8 cellular contexts compared by ENCODE assay signal in the genomic region with DNA sequence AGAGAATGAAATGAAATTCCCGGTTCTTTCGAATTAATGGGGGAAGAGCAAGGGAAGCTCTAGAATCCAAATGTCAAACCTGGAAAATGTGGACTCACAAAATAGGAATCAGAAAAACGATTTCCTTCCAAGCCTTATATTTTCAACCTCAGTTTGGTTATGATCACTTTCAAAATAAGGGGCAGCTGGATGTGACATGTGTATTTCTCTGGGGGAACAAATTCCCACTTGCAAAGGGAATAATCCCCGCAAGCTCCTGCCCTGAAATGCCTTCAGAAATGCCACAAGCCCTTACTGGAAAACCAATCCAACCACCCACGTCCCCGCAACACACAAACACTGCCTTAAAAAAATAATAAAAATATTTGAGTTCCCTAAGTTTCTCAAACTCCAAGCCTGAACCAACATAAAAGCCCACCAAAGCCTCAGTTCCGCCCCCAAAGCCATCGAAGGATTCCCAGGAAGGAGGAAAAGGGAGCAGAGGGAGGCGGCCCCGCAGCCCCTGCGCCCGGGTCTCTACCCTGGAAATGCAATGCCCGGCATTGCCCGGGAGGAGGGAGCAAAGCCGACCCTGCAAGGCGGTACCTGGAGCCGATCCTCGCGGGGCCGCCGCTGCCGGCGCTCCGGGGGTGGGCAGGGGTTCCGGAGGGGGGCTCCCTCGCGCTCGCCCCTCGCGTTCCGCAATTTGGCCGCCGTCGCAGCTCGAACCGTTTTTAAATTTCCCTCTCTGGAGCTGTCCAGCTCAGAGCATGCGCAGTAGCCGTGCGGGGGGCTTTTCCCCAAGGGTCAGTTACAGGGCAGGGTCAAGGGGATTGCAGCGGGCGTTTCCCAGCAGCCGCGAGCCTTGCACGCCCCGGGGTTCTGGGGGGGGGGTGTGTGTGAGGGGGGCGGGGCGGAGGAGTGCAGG. TPM values are rescaled to one million over a fixed set of nuclear protein-coding genes. Genes with fewer than 3 reads are reported as not detected.
DNase-seq lines count a peak whose midpoint lies in the region; ATAC-seq and TF ChIP-seq lines count a peak whose summit lies in the region.

A gene with protein sequence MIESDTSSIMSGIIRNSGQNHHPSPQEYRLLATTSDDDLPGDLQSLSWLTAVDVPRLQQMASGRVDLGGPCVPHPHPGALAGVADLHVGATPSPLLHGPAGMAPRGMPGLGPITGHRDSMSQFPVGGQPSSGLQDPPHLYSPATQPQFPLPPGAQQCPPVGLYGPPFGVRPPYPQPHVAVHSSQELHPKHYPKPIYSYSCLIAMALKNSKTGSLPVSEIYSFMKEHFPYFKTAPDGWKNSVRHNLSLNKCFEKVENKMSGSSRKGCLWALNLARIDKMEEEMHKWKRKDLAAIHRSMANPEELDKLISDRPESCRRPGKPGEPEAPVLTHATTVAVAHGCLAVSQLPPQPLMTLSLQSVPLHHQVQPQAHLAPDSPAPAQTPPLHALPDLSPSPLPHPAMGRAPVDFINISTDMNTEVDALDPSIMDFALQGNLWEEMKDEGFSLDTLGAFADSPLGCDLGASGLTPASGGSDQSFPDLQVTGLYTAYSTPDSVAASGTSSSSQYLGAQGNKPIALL (minus strand): TSS at position 751 of the 907 bp plus-strand sequence. CDS start 963 bp downstream, outside the sequence.

- TF ChIP-seq CTCF in Calu3 (IDR thresholded peaks at IDR 0.05; ENCODE audit: unreplicated experiment), result no peak
- no peak for TF ChIP-seq CTCF in mucosa of descending colon (IDR thresholded peaks at IDR 0.05)

- H3K4me1 Mint-ChIP-seq in Calu3 (ENCODE audit: low read depth, unreplicated experiment), result peaks cover 19% of the 10 kb centered on the region

- CTCF ChIA-PET in Calu3 (lab: Charles Lee), result interaction anchor here (0.7 kb wide), 1 partner anchor 27 kb away, joined by 8 read pairs; no protein-coding TSS in a partner anchor

- H2BK15ac ChIP-seq in neuronal stem cell (ENCODE audit: low read length), result no peak within 1 kb of the TSS

- H3K27ac ChIP-seq in duodenal mucosa (ENCODE audit: low read depth, low read length) (no peak within 1 kb of the TSS), neuronal stem cell (replicated peaks; ENCODE audit: low read length) (no peak within 1 kb of the TSS)

- peak within 1 kb of the TSS; percentile 78 for H3K4me3 Mint-ChIP-seq in Calu3 (ENCODE audit: low read depth, unreplicated experiment)

- WGBS in neuronal stem cell (ENCODE audit: extremely low coverage in 2 of 2, insufficient read length in 2 of 2, insufficient replicate concordance in 1 of 2), 2 donors, result no CpG with 5 or more reads among the region's 47 CpGs

- H3K79me1 ChIP-seq in neuronal stem cell (ENCODE audit: low read depth, low read length), result no peaks in the 10 kb centered on the region

- peak within 1 kb of the TSS; percentile 86 for H2AFZ ChIP-seq in neuronal stem cell (ENCODE audit: low read length)

- no peak within 1 kb of the TSS for H4K91ac ChIP-seq in neuronal stem cell (ENCODE audit: low read depth, low read length, poor library complexity)

- intact Hi-C loops in Calu3 (cut with micrococcal nuclease; ENCODE audit: unreplicated experiment), result no loop called here
- intact Hi-C loops in mucosa of descending colon (cut with DNase I, micrococcal nuclease), result no loop called here

- no peaks in the 10 kb centered on the region for H3K9me3 Mint-ChIP-seq in Calu3 (ENCODE audit: low read depth, unreplicated experiment)

- peak within 1 kb of the TSS; percentile 67 for H3K18ac ChIP-seq in neuronal stem cell (ENCODE audit: low read length)

- peak within 1 kb of the TSS; percentile 66 for H3K4ac ChIP-seq in neuronal stem cell (ENCODE audit: low read length)

- no peaks in the 10 kb centered on the region for H3K36me3 ChIP-seq in duodenal mucosa (ENCODE audit: control insufficient read depth in 1 of 2, insufficient read depth in 2 of 2, low read length in 2 of 2)
- H3K36me3 ChIP-seq in neuronal stem cell (replicated peaks in 1 of 2; ENCODE audit: control insufficient read depth in 2 of 2, insufficient read depth in 2 of 2, low read length in 2 of 2), result no peaks in the 10 kb centered on the region
- no peaks in the 10 kb centered on the region for H3K36me3 ChIP-seq in mucosa of descending colon (ENCODE audit: low read depth)

- peak within 1 kb of the TSS; percentile 65 for H3K14ac ChIP-seq in neuronal stem cell (ENCODE audit: low read length)

- H3K36me3 Mint-ChIP-seq in Calu3 (ENCODE audit: insufficient read depth, unreplicated experiment), result peaks cover 14% of the 10 kb centered on the region

- H3K4me1 ChIP-seq in duodenal mucosa (ENCODE audit: control insufficient read depth in 1 of 2, insufficient read depth in 2 of 2, low read length in 2 of 2), result peaks cover 7 to 8% of the 10 kb centered on the region in 2 donors
- H3K4me1 ChIP-seq in neuronal stem cell (ENCODE audit: control insufficient read depth in 2 of 2, insufficient read depth in 1 of 2, low read depth in 1 of 2, low read length in 2 of 2), result peaks cover 0 to 9% of the 10 kb centered on the region in 2 donors
- peaks cover 16% of the 10 kb centered on the region for H3K4me1 ChIP-seq in mucosa of descending colon (ENCODE audit: low read depth)

- H3K27me3 ChIP-seq in duodenal mucosa (ENCODE audit: control insufficient read depth in 1 of 2, insufficient read depth in 2 of 2, low read length in 2 of 2), result peaks cover 54 to 63% of the 10 kb centered on the region in 2 donors
- peaks cover 10 to 93% (median 52%) of the 10 kb centered on the region in 3 experiments for H3K27me3 ChIP-seq in neuronal stem cell (ENCODE audit: control insufficient read depth in 3 of 3, insufficient read depth in 3 of 3, low read depth in 1 of 3, low read length in 3 of 3)

- peaks cover 100% of the 10 kb centered on the region for H3K27me3 Mint-ChIP-seq in Calu3 (ENCODE audit: unreplicated experiment)

- peak within 1 kb of the TSS; percentile 37 for H2BK120ac ChIP-seq in neuronal stem cell (ENCODE audit: low read depth, low read length)

- H4K8ac ChIP-seq in neuronal stem cell (ENCODE audit: low read depth, low read length), result no peak within 1 kb of the TSS

- no peak within 1 kb of the TSS for H2AK5ac ChIP-seq in neuronal stem cell (ENCODE audit: low read depth, low read length)

- H3K27ac Mint-ChIP-seq in Calu3 (ENCODE audit: unreplicated experiment), result no peak within 1 kb of the TSS

- no peak within 1 kb of the TSS for H2BK5ac ChIP-seq in neuronal stem cell (ENCODE audit: low read length)

- H2BK12ac ChIP-seq in neuronal stem cell (ENCODE audit: low read length), result no peak within 1 kb of the TSS

- H3K9me3 ChIP-seq in duodenal mucosa (ENCODE audit: control insufficient read depth in 1 of 2, low read length in 2 of 2) (no peaks in the 10 kb centered on the region), neuronal stem cell (replicated peaks in 1 of 2; ENCODE audit: control insufficient read depth in 2 of 2, insufficient read depth in 1 of 2, low read depth in 1 of 2, low read length in 2 of 2) (no peaks in the 10 kb centered on the region), mucosa of descending colon (no peaks in the 10 kb centered on the region)

- BruUV-seq in Calu3 (replicated peaks; lab: Mats Ljungman, UMichigan), result no TSS peak

- peak within 1 kb of the TSS; percentile 28 for H3K23ac ChIP-seq in neuronal stem cell (ENCODE audit: low read depth, low read length, poor library complexity)

- ATAC-seq in mucosa of descending colon (no peak), HG02642 (IDR thresholded peaks at IDR 0.05; ENCODE audit: poor library complexity, unreplicated experiment) (no peak)

- H3K9ac ChIP-seq in duodenal mucosa (ENCODE audit: low read depth in 1 of 2, low read length in 2 of 2) (no peak within 1 kb of the TSS), neuronal stem cell (ENCODE audit: low read depth, low read length, poor library complexity) (peak within 1 kb of the TSS; percentile 78)

- H3K4me3 ChIP-seq in duodenal mucosa (ENCODE audit: low read depth in 1 of 2, low read length in 2 of 2), result peak within 1 kb of the TSS; percentile 55 to 59
- peak within 1 kb of the TSS; percentile 31 to 80 for H3K4me3 ChIP-seq in neuronal stem cell (ENCODE audit: low read length in 2 of 2)
- no peak within 1 kb of the TSS for H3K4me3 ChIP-seq in mucosa of descending colon

- peak within 1 kb of the TSS; percentile 98 for H3K4me2 ChIP-seq in neuronal stem cell (ENCODE audit: insufficient read depth, low read length, poor library complexity, severe bottlenecking)

- DNase-seq in Calu3, result no peak
- peak; percentile 40 for DNase-seq in NCI-H1092 (lab: John Stamatoyannopoulos, UW)
- DNase-seq in neuronal stem cell (ENCODE audit: low spot score), result no peak
- no peak for DNase-seq in mucosa of descending colon
- no peak for DNase-seq in globus pallidus (ENCODE audit: low spot score)
- DNase-seq in hepatic stellate cell (ENCODE audit: low spot score), result no peak

RNA-seq across cellular contexts. Expression of the gene that starts here (rescaled TPM):
- not detected in 2 replicates for total RNA-seq in Calu3 (2022)
- 0.33 TPM for polyA plus RNA-seq in neuronal stem cell (2013, experiment 1 of 2)
- 0.44 TPM for polyA plus RNA-seq in neuronal stem cell (2013, experiment 2 of 2)
- under 1 TPM in 1 of 3 donors, not detected in 2; 0.25 TPM for total RNA-seq in mucosa of descending colon
